11 cellular contexts compared by ENCODE assay signal in the genomic region with DNA sequence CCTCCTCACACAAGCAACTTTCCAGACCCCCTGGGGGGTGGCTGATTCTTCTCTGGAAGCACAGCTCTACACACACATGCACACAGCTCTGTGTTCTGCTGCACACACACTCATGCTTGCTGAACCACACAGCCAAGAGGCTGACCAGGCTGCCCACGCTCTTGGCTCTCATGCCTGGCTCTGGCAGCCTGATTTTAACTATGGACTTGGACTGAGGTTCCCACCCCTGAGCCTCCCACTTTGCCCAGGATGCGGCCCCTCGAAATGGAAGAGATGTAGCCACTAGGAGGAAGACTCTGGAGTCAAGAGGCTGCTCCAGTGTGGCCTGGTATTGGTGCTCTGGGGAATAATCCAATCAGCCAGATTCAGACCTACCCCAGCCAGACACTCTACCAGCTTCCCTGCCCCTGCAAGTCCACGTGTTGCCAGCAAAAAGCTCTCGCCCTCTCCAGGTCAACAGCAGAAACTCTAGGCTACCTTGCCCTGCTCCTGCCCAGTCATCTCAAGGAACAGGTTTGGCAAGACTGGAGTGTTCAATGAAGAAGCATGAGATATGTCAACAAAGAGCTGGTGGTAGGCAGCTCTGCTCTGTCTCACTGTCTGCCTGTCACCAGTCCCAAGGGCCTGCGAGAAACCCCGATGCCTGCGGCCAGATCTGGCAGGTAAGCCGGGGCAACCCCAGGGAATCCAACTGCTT. TPM values are rescaled to one million over a fixed set of nuclear protein-coding genes. Genes with fewer than 3 reads are reported as not detected.
DNase-seq lines count a peak whose midpoint lies in the region; ATAC-seq and TF ChIP-seq lines count a peak whose summit lies in the region.
"Had no signal": no experiment of that assay in that cellular context is flagged by ENCODE, and none has a peak within 500 bp of the region (broad histone marks: within the 10 kb centered on the region; RNA-seq: fewer than 3 reads in every experiment).

No MANE protein-coding gene starts in this region.

- TF ChIP-seq POLR2A in body of pancreas (IDR thresholded peaks at IDR 0.05) (no peak), uterus (IDR thresholded peaks at IDR 0.05) (no peak), gastrocnemius medialis (IDR thresholded peaks at IDR 0.05) (no peak)

- in situ Hi-C loops in gastrocnemius medialis (cut with MboI; ENCODE audit: low sequenced_read_pairs in 4 of 4): loop anchor here in 1 of 4 donors (10.0 kb wide), 1 partner anchor 67 kb away; no protein-coding TSS in a partner anchor

- H3K4me1 ChIP-seq in HEK293 (ENCODE audit: control insufficient read depth, insufficient read depth, low read length) (no peaks in the 10 kb centered on the region), body of pancreas (peaks cover 28% of the 10 kb centered on the region), neuronal stem cell (ENCODE audit: control insufficient read depth in 2 of 2, insufficient read depth in 1 of 2, low read depth in 1 of 2, low read length in 2 of 2) (peaks cover 0 to 3% of the 10 kb centered on the region in 2 donors), uterus (no peaks in the 10 kb centered on the region), gastrocnemius medialis (peaks cover 15 to 19% of the 10 kb centered on the region in 2 donors)

- no peak overlapping the region for H2BK120ac ChIP-seq in neuronal stem cell (ENCODE audit: low read depth, low read length)

- H3K4me3 ChIP-seq in HEK293 (ENCODE audit: low read depth, low read length) (no peak overlapping the region), body of pancreas (no peak overlapping the region), neuronal stem cell (ENCODE audit: low read length in 2 of 2) (no peak overlapping the region), uterus (no peak overlapping the region), gastrocnemius medialis (no peak overlapping the region)
- H3K4me3 ChIP-seq: spleen had no signal

- no peak overlapping the region for H4K8ac ChIP-seq in neuronal stem cell (ENCODE audit: low read depth, low read length)

- H2AFZ ChIP-seq in neuronal stem cell (ENCODE audit: low read length): no peak overlapping the region

- TF ChIP-seq CTCF in C4-2B (conservative IDR thresholded peaks at IDR 0.05) (no peak; the same call in 1 of the 2 replicates), HEK293 (tag by site-specific recombination; IDR thresholded peaks at IDR 0.05) (no peak), body of pancreas (IDR thresholded peaks at IDR 0.05) (peak in 1 of 7 experiments; percentile 16), uterus (IDR thresholded peaks at IDR 0.05) (no peak), gastrocnemius medialis (IDR thresholded peaks at IDR 0.05 in 4 of 5, conservative IDR thresholded peaks at IDR 0.05 in 1 of 5) (no peak)

- H3K4ac ChIP-seq in neuronal stem cell (ENCODE audit: low read length): no peak overlapping the region

- H2BK5ac ChIP-seq in neuronal stem cell (ENCODE audit: low read length): peak overlapping the region; percentile 16

- no peak overlapping the region for H3K4me2 ChIP-seq in neuronal stem cell (ENCODE audit: insufficient read depth, low read length, poor library complexity, severe bottlenecking)

- 68 to 73% methylated on average over 3 to 9 of the region's 9 CpGs for WGBS in body of pancreas, 2 donors
- no CpG with 5 or more reads among the region's 9 CpGs for WGBS in neuronal stem cell (ENCODE audit: extremely low coverage in 2 of 2, insufficient read length in 2 of 2, insufficient replicate concordance in 1 of 2), 2 donors

- CTCF ChIA-PET in HEK293 (lab: Yijun Ruan, JAX): interaction anchor here (1.2 to 1.5 kb wide), 2 partner anchors 9 to 30 kb away, joined by 3 read pairs; no protein-coding TSS in a partner anchor

- H3K27me3 ChIP-seq in body of pancreas (no peaks in the 10 kb centered on the region), neuronal stem cell (ENCODE audit: control insufficient read depth in 3 of 3, insufficient read depth in 3 of 3, low read depth in 1 of 3, low read length in 3 of 3) (no peaks in the 10 kb centered on the region), uterus (no peaks in the 10 kb centered on the region), gastrocnemius medialis (no peaks in the 10 kb centered on the region)
- H3K27me3 ChIP-seq: spleen had no signal

- no peak overlapping the region for H4K91ac ChIP-seq in neuronal stem cell (ENCODE audit: low read depth, low read length, poor library complexity)

- H3K79me1 ChIP-seq in neuronal stem cell (ENCODE audit: low read depth, low read length): peaks cover 2% of the 10 kb centered on the region

- H3K36me3 ChIP-seq in HEK293 (ENCODE audit: control insufficient read depth in 2 of 2, insufficient read depth in 1 of 2, low read length in 2 of 2) (peaks cover 3 to 85% of the 10 kb centered on the region in 2 experiments; a peak in 2 of 3 replicates), body of pancreas (replicated peaks in 1 of 2; ENCODE audit: insufficient read depth in 1 of 2, low read depth in 2 of 2) (peaks cover 0 to 6% of the 10 kb centered on the region in 2 donors), neuronal stem cell (replicated peaks in 1 of 2; ENCODE audit: control insufficient read depth in 2 of 2, insufficient read depth in 2 of 2, low read length in 2 of 2) (peaks cover 6 to 19% of the 10 kb centered on the region in 2 donors), uterus (no peaks in the 10 kb centered on the region), gastrocnemius medialis (peaks cover 0 to 19% of the 10 kb centered on the region in 2 donors)

- H2BK15ac ChIP-seq in neuronal stem cell (ENCODE audit: low read length): no peak overlapping the region

- intact Hi-C loops in body of pancreas (cut with DNase I): no loop called here
- intact Hi-C loops in uterus (cut with DNase I; ENCODE audit: low total_unique reads): no loop called here
- intact Hi-C loops in gastrocnemius medialis (cut with DNase I; ENCODE audit: low total_unique reads): no loop called here

- H3K27ac ChIP-seq in C4-2B (peak overlapping the region; percentile 85), HEK293 (ENCODE audit: extremely low read depth, low read depth, low read length) (no peak overlapping the region), body of pancreas (peak overlapping the region in 3 of 4 donors; percentile 6 to 34 (median 28)), neuronal stem cell (replicated peaks; ENCODE audit: low read length) (no peak overlapping the region), uterus (no peak overlapping the region), gastrocnemius medialis (peak overlapping the region in 1 of 4 donors; percentile 16)

- no peaks in the 10 kb centered on the region for H3K9me3 ChIP-seq in HEK293 (ENCODE audit: control insufficient read depth, insufficient read depth, low read depth, low read length)
- H3K9me3 ChIP-seq in body of pancreas: no peaks in the 10 kb centered on the region
- H3K9me3 ChIP-seq in neuronal stem cell (replicated peaks in 1 of 2; ENCODE audit: control insufficient read depth in 2 of 2, insufficient read depth in 1 of 2, low read depth in 1 of 2, low read length in 2 of 2): no peaks in the 10 kb centered on the region
- no peaks in the 10 kb centered on the region for H3K9me3 ChIP-seq in uterus
- no peaks in the 10 kb centered on the region for H3K9me3 ChIP-seq in gastrocnemius medialis
- H3K9me3 ChIP-seq: spleen had no signal

- DNase-seq in body of pancreas (peak in 2 of 4 donors; percentile 41 to 60), neuronal stem cell (ENCODE audit: low spot score) (no peak), uterus (no peak), gastrocnemius medialis (no peak)
- no peak for DNase-seq in activated T-cell treated with anti-CD3 and anti-CD28 coated beads, Interleukin-2, amount 50 U/mL, for 48 hours
- DNase-seq: DMS 273 treated with DMSO at 0.1 percent for 48 hours, NCI-H446 treated with DMSO at 0.1 percent for 48 hours, spleen had no signal

- no peak for ATAC-seq in body of pancreas
- no peak for ATAC-seq in HG03457 (IDR thresholded peaks at IDR 0.05; ENCODE audit: unreplicated experiment)
- no peak for ATAC-seq in gastrocnemius medialis

- H2AK5ac ChIP-seq in neuronal stem cell (ENCODE audit: low read depth, low read length): no peak overlapping the region

- no peak overlapping the region for H2BK12ac ChIP-seq in neuronal stem cell (ENCODE audit: low read length)

- POLR2A ChIA-PET in HEK293 (lab: Yijun Ruan, JAX): no interaction called here

- no peak overlapping the region for H3K14ac ChIP-seq in neuronal stem cell (ENCODE audit: low read length)

- H3K23ac ChIP-seq in neuronal stem cell (ENCODE audit: low read depth, low read length, poor library complexity): no peak overlapping the region

- H3K18ac ChIP-seq in neuronal stem cell (ENCODE audit: low read length): no peak overlapping the region

- H3K9ac ChIP-seq in neuronal stem cell (ENCODE audit: low read depth, low read length, poor library complexity): no peak overlapping the region

TF ChIP-seq in HEK293, 187 proteins besides CTCF, POLR2A, EP300 and RAD21:
- peak; percentile 22; the same call in 1 of the 2 replicates for TF ChIP-seq GLIS1 (tag by site-specific recombination; IDR thresholded peaks at IDR 0.05)
- no peak for TF ChIP-seq ZNF548 (tag by site-specific recombination; IDR thresholded peaks at IDR 0.05)
- no peak for TF ChIP-seq ZNF768 (tag by site-specific recombination; IDR thresholded peaks at IDR 0.05)
TF ChIP-seq in HEK293: peak in this region for 1.

RNA-seq across cellular contexts. Expression of a gene that starts 8.8 kb away (rescaled TPM):
- total RNA-seq in body of pancreas (10 to 100 TPM in 1 of 2 donors, 1 to 10 TPM in 1; 4.2 to 21.4 TPM), uterus (10 to 100 TPM; 15.8 to 67.1 (median 27.7) TPM), gastrocnemius medialis (1 to 10 TPM; 3.5 to 6.5 (median 5.6) TPM)
- polyA plus RNA-seq in neuronal stem cell (2013, experiment 1 of 2): 13.2 TPM
- 14.0 TPM for polyA plus RNA-seq in neuronal stem cell (2013, experiment 2 of 2)

RNA-seq across cellular contexts. Expression of a gene that starts 28.6 kb away (rescaled TPM):
- total RNA-seq in body of pancreas (10 to 100 TPM in 1 of 2 donors, 1 to 10 TPM in 1; 4.3 to 15.0 TPM), uterus (10 to 100 TPM in 2 of 4 donors, 1 to 10 TPM in 2; 2.8 to 33.6 (median 10.0) TPM), gastrocnemius medialis (1 to 10 TPM; 4.1 to 9.6 (median 6.2) TPM)
- polyA plus RNA-seq in neuronal stem cell (2013, experiment 1 of 2): 4.9 TPM
- 4.8 TPM for polyA plus RNA-seq in neuronal stem cell (2013, experiment 2 of 2)

RNA-seq across cellular contexts. Expression of a gene that starts 31.5 kb away (rescaled TPM):
- total RNA-seq in body of pancreas: not detected
- polyA plus RNA-seq in neuronal stem cell (2013, experiment 1 of 2): 0.01 TPM
- polyA plus RNA-seq in neuronal stem cell (2013, experiment 2 of 2): 0.04 TPM
- total RNA-seq in uterus: 1 to 10 TPM in 1 of 4 donors, under 1 TPM in 2, not detected in 1; 0.76 to 8.8 (median 0.76) TPM
- under 1 TPM in 1 of 4 donors, not detected in 3; 0.53 TPM for total RNA-seq in gastrocnemius medialis

RNA-seq across cellular contexts. Expression of a gene that starts 51.6 kb away (rescaled TPM):
- total RNA-seq in body of pancreas: 1 to 10 TPM in 1 of 2 donors, under 1 TPM in 1; 0.52 to 1.3 TPM
- polyA plus RNA-seq in neuronal stem cell (2013, experiment 1 of 2): 1.4 TPM
- polyA plus RNA-seq in neuronal stem cell (2013, experiment 2 of 2): 1.4 TPM
- total RNA-seq in uterus: 1 to 10 TPM in 2 of 4 donors, under 1 TPM in 1, not detected in 1; under 0.01 to 3.0 (median 1.5) TPM
- not detected for total RNA-seq in gastrocnemius medialis

RNA-seq across cellular contexts. Expression of a gene that starts 58.5 kb away (rescaled TPM):
- total RNA-seq in body of pancreas (10 to 100 TPM; 30.6 to 77.1 TPM), uterus (100 to 1,000 TPM in 1 of 4 donors, 10 to 100 TPM in 3; 19.5 to 185 (median 40.2) TPM), gastrocnemius medialis (100 to 1,000 TPM in 2 of 4 donors, 10 to 100 TPM in 2; 36.0 to 145 (median 94.5) TPM)
- 131 TPM for polyA plus RNA-seq in neuronal stem cell (2013, experiment 1 of 2)
- 132 TPM for polyA plus RNA-seq in neuronal stem cell (2013, experiment 2 of 2)

Comparison
In these comparisons a context has a peak if more than half of its experiments do, and no peak if none do; other contexts are left out.
1. H3K27ac ChIP-seq: peak in C4-2B (single experiment) and body of pancreas (3 of 4); none in HEK293 (single experiment), neuronal stem cell (single experiment) and uterus (0 of 2).